Comparison of ENCODE assay signal across 8 cellular contexts in the genomic region with DNA sequence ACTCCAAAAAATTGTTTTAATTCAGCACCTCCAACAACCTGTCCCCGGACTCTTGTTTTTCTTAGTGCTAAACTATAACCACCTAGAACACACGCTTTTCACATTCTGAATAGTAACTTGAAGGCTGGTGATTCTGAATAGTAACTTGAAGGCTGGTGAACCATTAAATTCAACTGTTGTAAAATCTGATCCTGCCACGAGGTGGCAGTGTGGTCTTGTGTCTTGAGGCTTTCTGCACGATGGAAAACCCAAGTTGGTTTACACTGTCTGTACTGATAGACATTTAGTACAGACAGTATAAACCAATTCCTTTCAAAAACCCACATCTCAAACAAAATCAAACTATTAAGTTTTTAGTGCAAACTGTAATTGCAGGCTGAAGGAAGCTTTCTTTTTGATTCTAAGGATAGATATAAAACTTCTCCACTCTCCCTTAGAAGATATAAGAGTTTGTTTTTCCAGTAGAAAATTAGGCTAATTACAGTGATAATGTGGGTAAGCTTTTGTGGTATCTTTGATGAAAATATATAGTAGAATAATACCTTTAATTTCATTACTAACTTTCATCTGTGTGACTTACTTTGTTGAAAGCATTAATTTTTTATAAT. TPM values are rescaled to one million over a fixed set of nuclear protein-coding genes. Genes with fewer than 3 reads are reported as not detected.
DNase-seq lines count a peak whose midpoint lies in the region; ATAC-seq, FAIRE-seq and TF ChIP-seq lines count a peak whose summit lies in the region.

No MANE protein-coding gene starts in this region.

- H3K4me3 ChIP-seq in WI38 (ENCODE audit: low read depth, low read length) (no peak overlapping the region), mammary epithelial cell (replicated peaks in 1 of 3; ENCODE audit: insufficient read depth in 1 of 3, low read depth in 2 of 3, low read length in 3 of 3) (no peak overlapping the region), keratinocyte (ENCODE audit: control insufficient read depth in 2 of 3, extremely low read depth in 1 of 3, insufficient read depth in 2 of 3, low read depth in 1 of 3, low read length in 3 of 3) (no peak overlapping the region)

- H3K27ac ChIP-seq in mammary epithelial cell (ENCODE audit: insufficient read depth, low read depth, low read length) (no peak overlapping the region), keratinocyte (ENCODE audit: control insufficient read depth, insufficient read depth, low read length) (no peak overlapping the region)

- no peaks in the 10 kb centered on the region for H3K79me2 ChIP-seq in mammary epithelial cell (ENCODE audit: insufficient read depth, low read length)
- no peaks in the 10 kb centered on the region for H3K79me2 ChIP-seq in keratinocyte (ENCODE audit: control insufficient read depth, insufficient read depth, low read length)

- no peak for ATAC-seq in GM21723 (IDR thresholded peaks at IDR 0.05; ENCODE audit: unreplicated experiment)

- BruUV-seq in mammary epithelial cell (replicated peaks; lab: Mats Ljungman, UMichigan) = no TSS peak

- FAIRE-seq in keratinocyte (lab: Jason Lieb, UNC) = peak; percentile 92

- H3K9me3 ChIP-seq in mammary epithelial cell (replicated peaks; ENCODE audit: insufficient read depth, low read length) (no peaks in the 10 kb centered on the region), keratinocyte (ENCODE audit: control insufficient read depth, low read depth, low read length) (no peaks in the 10 kb centered on the region)

- CTCF ChIA-PET in mammary epithelial cell (lab: Charles Lee; ENCODE audit: low non-redundant PET) = interaction anchor here (0.6 kb wide), 1 partner anchor 748 kb away, joined by 4 read pairs; no protein-coding TSS in a partner anchor

- H3K27me3 ChIP-seq in mammary epithelial cell (ENCODE audit: insufficient read depth, low read length) (no peaks in the 10 kb centered on the region), keratinocyte (ENCODE audit: control insufficient read depth, extremely low read depth, insufficient read depth, low read length) (peaks cover 8% of the 10 kb centered on the region)

- H4K20me1 ChIP-seq in mammary epithelial cell (ENCODE audit: insufficient read depth, low read length) = no peaks in the 10 kb centered on the region
- no peaks in the 10 kb centered on the region for H4K20me1 ChIP-seq in keratinocyte (ENCODE audit: control insufficient read depth, extremely low read depth, insufficient read depth, low read length)

- H3K4me1 ChIP-seq in mammary epithelial cell (ENCODE audit: insufficient read depth, low read length) (no peaks in the 10 kb centered on the region), keratinocyte (ENCODE audit: control insufficient read depth, extremely low read depth, insufficient read depth, low read length) (no peaks in the 10 kb centered on the region)

- TF ChIP-seq CTCF in GM20000 (IDR thresholded peaks at IDR 0.05; ENCODE audit: extremely low read depth, missing control alignments) = peak; percentile 50
- TF ChIP-seq CTCF in WI38 (IDR thresholded peaks at IDR 0.05; ENCODE audit: low read depth, low read length) = peak; percentile 43
- TF ChIP-seq CTCF in mammary epithelial cell (conservative IDR thresholded peaks at IDR 0.05 in 1 of 2, IDR thresholded peaks at IDR 0.05 in 1 of 2; ENCODE audit: extremely low read depth in 1 of 2, insufficient read depth in 1 of 2, low read depth in 1 of 2, low read length in 2 of 2) = peak; percentile 59 to 70
- TF ChIP-seq CTCF in keratinocyte (optimal IDR thresholded peaks at IDR 0.05 in 1 of 3, IDR thresholded peaks at IDR 0.05 in 1 of 3, conservative IDR thresholded peaks at IDR 0.05 in 1 of 3; ENCODE audit: extremely low read depth in 1 of 3, insufficient read depth in 2 of 3, low read length in 3 of 3) = peak; percentile 51 to 80 (median 69)

- H3K9me1 ChIP-seq in keratinocyte (ENCODE audit: control insufficient read depth, extremely low read depth, insufficient read depth, low read length) = no peaks in the 10 kb centered on the region

- intact Hi-C loops in mammary epithelial cell (cut with micrococcal nuclease) = loop anchor here (1.0 to 10.0 kb wide), 5 partner anchors 353 to 1183 kb away; no protein-coding TSS in a partner anchor

- dilution Hi-C loops in mammary epithelial cell (cut with HindIII; ENCODE audit: low sequenced_read_pairs) (no loop called here), keratinocyte (cut with MboI; ENCODE audit: extremely low pct_ligation_motif_present, low sequenced_read_pairs) (no loop called here)

- no peak overlapping the region for H3K9ac ChIP-seq in mammary epithelial cell (ENCODE audit: insufficient read depth, low read length)
- no peak overlapping the region for H3K9ac ChIP-seq in keratinocyte (ENCODE audit: control insufficient read depth, extremely low read depth, insufficient read depth, low read length)

- H3K4me2 ChIP-seq in mammary epithelial cell (ENCODE audit: insufficient read depth, low read depth, low read length) = no peak overlapping the region
- H3K4me2 ChIP-seq in keratinocyte (ENCODE audit: control insufficient read depth, extremely low read depth, insufficient read depth, low read depth, low read length) = no peak overlapping the region

- DNase-seq in ACHN (peak; percentile 71), GM20000 (ENCODE audit: low spot score) (peak; percentile 71), NCI-H2171 treated with DMSO at 0.1 percent for 48 hours (lab: John Stamatoyannopoulos, UW) (peak; percentile 71), mammary epithelial cell (peak; percentile 63), keratinocyte (ENCODE audit: low read depth, low spot score) (peak; percentile 36)
- peak; percentile 42 to 60 for DNase-seq in stimulated activated CD4-positive, alpha-beta T cell treated with anti-CD3 and anti-CD28 coated beads, Interleukin-1b, Interleukin-23, amount 100 ng/mL, for 4 hours (ENCODE audit: low read depth in 2 of 2)

- H3K36me3 ChIP-seq in mammary epithelial cell (ENCODE audit: insufficient read depth, low read length) (no peaks in the 10 kb centered on the region), keratinocyte (ENCODE audit: control insufficient read depth in 2 of 2, extremely low read depth in 1 of 2, insufficient read depth in 2 of 2, low read length in 2 of 2) (no peaks in the 10 kb centered on the region)

- in situ Hi-C loops in ACHN (cut with HindIII; ENCODE audit: low pct_ligation_motif_present, low pct_unique_long_range_greater_than_20kb, low sequenced_read_pairs) (loop anchor here (25.0 kb wide), 1 partner anchor 541 kb away; no protein-coding TSS in a partner anchor), mammary epithelial cell (cut with MboI; ENCODE audit: low sequenced_read_pairs in 2 of 2) (loop anchor here in 1 of 2 donors (10.0 kb wide), 1 partner anchor 553 kb away; a partner anchor contains a TSS)

- H2AFZ ChIP-seq in mammary epithelial cell (ENCODE audit: low read depth, low read length) = no peak overlapping the region
- H2AFZ ChIP-seq in keratinocyte (ENCODE audit: control insufficient read depth, low read length) = no peak overlapping the region

- WGBS in mammary epithelial cell (ENCODE audit: low coverage, missing lambda C conversion rate) = 0% methylated on average over 4 of the region's 4 CpGs

RNA-seq across cellular contexts. Expression of a gene that starts 57.6 kb away (rescaled TPM):
- 100 to 1,000 TPM; 199 to 223 TPM for total RNA-seq in mammary epithelial cell
- polyA plus RNA-seq in mammary epithelial cell (225 TPM), keratinocyte (174 to 350 TPM (median 267 TPM) in 3 replicates)
- polyA minus RNA-seq in mammary epithelial cell (311 TPM), keratinocyte (18.6 to 194 TPM (median 79.0 TPM) in 3 replicates)
- polyA plus RNA-seq in keratinocyte (2011; ENCODE audit: low read depth) = 170 TPM
- 244 and 459 TPM in 2 replicates for polyA plus RNA-seq in keratinocyte (2011; cell fraction: cytosol; rRNA removed)
- 146 and 198 TPM in 2 replicates for polyA plus RNA-seq in keratinocyte (2011; cell fraction: nucleus; rRNA removed)
- 143 and 223 TPM in 2 replicates for polyA plus RNA-seq in keratinocyte (2012; ENCODE audit: low replicate concordance)
- polyA minus RNA-seq in keratinocyte (2011; cell fraction: cytosol; rRNA and poly(A)+ RNA removed) = 163 TPM
- polyA minus RNA-seq in keratinocyte (2011; cell fraction: nucleus; rRNA and poly(A)+ RNA removed) = 37.4 and 91.5 TPM in 2 replicates
